8 cellular contexts compared by ENCODE assay signal in genomic region chr22:26679003-26679629, GRCh38. TPM values are rescaled to one million over a fixed set of nuclear protein-coding genes. Genes with fewer than 3 reads are reported as not detected.
DNase-seq lines count a peak whose midpoint lies in the region; ATAC-seq, FAIRE-seq and TF ChIP-seq lines count a peak whose summit lies in the region.

No MANE protein-coding gene starts in this region.

- H3K4me3 ChIP-seq in pancreas, result no peak overlapping the region
- no peak overlapping the region for H3K4me3 ChIP-seq in aorta (ENCODE audit: low read length in 2 of 2)

- H3K27me3 ChIP-seq in pancreas (no peaks in the 10 kb centered on the region), aorta (ENCODE audit: control insufficient read depth in 1 of 2, insufficient read depth in 2 of 2, low read length in 1 of 2) (no peaks in the 10 kb centered on the region)

- peak; percentile 72 to 97 (median 90) for ATAC-seq in pancreas
- ATAC-seq in aorta (ENCODE audit: low FRiP score), result peak; percentile 89
- ATAC-seq in HG02981 (IDR thresholded peaks at IDR 0.05; ENCODE audit: unreplicated experiment), result no peak

- H3K4me1 ChIP-seq in pancreas, result peaks cover 4 to 6% (median 5%) of the 10 kb centered on the region in 3 donors
- H3K4me1 ChIP-seq in aorta (ENCODE audit: control insufficient read depth in 1 of 2, insufficient read depth in 2 of 2, low read length in 2 of 2), result no peaks in the 10 kb centered on the region

- no peaks in the 10 kb centered on the region for H3K36me3 ChIP-seq in pancreas
- H3K36me3 ChIP-seq in aorta (ENCODE audit: control insufficient read depth in 1 of 2, insufficient read depth in 2 of 2, low read length in 1 of 2), result peaks cover 0 to 2% of the 10 kb centered on the region in 2 donors

- intact Hi-C loops in pancreas (cut with DNase I) (no loop called here), aorta (cut with DNase I) (no loop called here)

- DNase-seq in EL (peak; percentile 78), KG1 (lab: John Stamatoyannopoulos, UW) (peak; percentile 73), SK-MEL-5 (ENCODE audit: low read depth, low spot score) (peak; percentile 86), germinal center (ENCODE audit: low spot score) (peak; percentile 84), pancreas (peak in 5 of 6 donors; percentile 44 to 81 (median 77)), aorta (peak; percentile 76 to 88)
- peak; percentile 13 to 51 (median 36) for DNase-seq in activated naive CD4-positive, alpha-beta T cell (lab: John Stamatoyannopoulos, UW)

- H3K27ac ChIP-seq in pancreas (no peak overlapping the region), aorta (ENCODE audit: low read depth in 1 of 2, low read length in 2 of 2) (no peak overlapping the region)

- TF ChIP-seq CTCF in pancreas (IDR thresholded peaks at IDR 0.05), result peak; percentile 81 to 90 (median 88)

- 48 to 53% methylated on average over 8 to 9 of the region's 9 CpGs for WGBS in pancreas, 2 donors
- 47% methylated on average over 9 of the region's 9 CpGs for WGBS in aorta, 2 donors

- H3K9me3 ChIP-seq in pancreas (no peaks in the 10 kb centered on the region), aorta (ENCODE audit: control insufficient read depth, low read length) (peaks cover 1% of the 10 kb centered on the region)

- no peak for FAIRE-seq in pancreas (lab: Jason Lieb, UNC)

- in situ Hi-C loops in SK-MEL-5 (cut with HindIII; ENCODE audit: low pct_unique_long_range_greater_than_20kb, low sequenced_read_pairs), result no loop called here

RNA-seq across cellular contexts. Expression of gene MIAT, which starts 21.7 kb away (rescaled TPM):
- 0.32 and 0.45 TPM in 2 replicates for total RNA-seq in SK-MEL-5 (2014; rRNA removed; shearing (Covaris generic))
- 0.04 and 0.08 TPM in 2 replicates for polyA plus RNA-seq in SK-MEL-5 (2015; cell fraction: cytosol; rRNA removed)
- polyA plus RNA-seq in SK-MEL-5 (2015; cell fraction: nucleus; rRNA removed), result 1.4 and 1.8 TPM in 2 replicates
- under 1 TPM; 0.35 to 0.78 (median 0.60) TPM for total RNA-seq in pancreas
- under 1 TPM; 0.28 to 0.42 TPM for polyA plus RNA-seq in pancreas
- total RNA-seq in aorta, result 1 to 10 TPM; 1.6 to 5.0 TPM
- under 1 TPM in 1 of 2 donors, not detected in 1; 0.28 TPM for polyA plus RNA-seq in aorta

RNA-seq across cellular contexts. Expression of gene CRYBA4, which starts 57.4 kb away (rescaled TPM):
- total RNA-seq in SK-MEL-5 (2014; rRNA removed; shearing (Covaris generic)), result 0.21 and 0.29 TPM in 2 replicates
- not detected in 2 replicates for polyA plus RNA-seq in SK-MEL-5 (2015; cell fraction: cytosol; rRNA removed)
- polyA plus RNA-seq in SK-MEL-5 (2015; cell fraction: nucleus; rRNA removed), result 0.68 TPM in 1 of 2 replicates, not detected in the other
- total RNA-seq in pancreas, result under 1 TPM in 1 of 6 donors, not detected in 5; 0.19 TPM
- not detected for polyA plus RNA-seq in pancreas
- not detected for total RNA-seq in aorta
- polyA plus RNA-seq in aorta, result not detected

Comparison
In these comparisons a context has a peak if more than half of its experiments do, and no peak if none do; other contexts are left out.
1. DNase-seq: peak in every context shown above with its lines; median percentile 86 in SK-MEL-5; 84 in germinal center; 82 in aorta; 78 in EL; 77 in pancreas; 73 in KG1; 36 in activated naive CD4-positive, alpha-beta T cell.